1 cellular context compared by ENCODE assay signal in the genomic region with DNA sequence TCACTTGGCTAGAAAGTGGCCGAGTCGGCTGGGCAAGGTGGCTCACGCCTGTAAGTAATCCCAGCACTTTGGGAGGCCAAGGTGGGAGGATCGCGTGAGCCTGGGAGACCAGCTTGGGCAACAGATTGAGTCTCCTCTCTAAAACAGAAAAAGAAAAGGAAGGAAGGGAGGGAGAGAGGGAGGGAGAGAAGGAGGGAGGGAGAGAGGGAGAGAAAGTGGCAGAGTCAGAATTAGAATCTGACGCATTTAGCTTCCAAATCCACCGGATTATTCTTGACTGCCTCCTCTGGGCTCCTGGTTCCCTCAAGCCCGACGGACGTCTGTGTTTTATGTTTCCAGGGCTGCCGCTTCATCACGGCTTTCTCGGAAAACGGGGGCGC.
TF ChIP-seq lines count a peak whose summit lies in the region.

No MANE protein-coding gene starts in this region.

TF ChIP-seq in H1, 55 proteins besides CTCF, POLR2A, EP300 and RAD21:
- no peak for TF ChIP-seq EGR1 (IDR thresholded peaks at IDR 0.05; ENCODE audit: borderline replicate concordance, low read depth, low read length)
- no peak for TF ChIP-seq PHF8 (conservative IDR thresholded peaks at IDR 0.05; ENCODE audit: low read depth, low read length)
- TF ChIP-seq SIX5 (IDR thresholded peaks at IDR 0.05; ENCODE audit: low read depth, low read length), result no peak
- TF ChIP-seq, protein P1, sequence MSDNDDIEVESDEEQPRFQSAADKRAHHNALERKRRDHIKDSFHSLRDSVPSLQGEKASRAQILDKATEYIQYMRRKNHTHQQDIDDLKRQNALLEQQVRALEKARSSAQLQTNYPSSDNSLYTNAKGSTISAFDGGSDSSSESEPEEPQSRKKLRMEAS (IDR thresholded peaks at IDR 0.05), result no peak
- TF ChIP-seq HDAC2 (IDR thresholded peaks at IDR 0.05; ENCODE audit: borderline replicate concordance in 1 of 2, low read depth in 2 of 2, low read length in 2 of 2), result no peak
- no peak for TF ChIP-seq POU5F1 (IDR thresholded peaks at IDR 0.05; ENCODE audit: low read depth, low read length)
